ENCODE assay signal across 8 cellular contexts in the genomic region with DNA sequence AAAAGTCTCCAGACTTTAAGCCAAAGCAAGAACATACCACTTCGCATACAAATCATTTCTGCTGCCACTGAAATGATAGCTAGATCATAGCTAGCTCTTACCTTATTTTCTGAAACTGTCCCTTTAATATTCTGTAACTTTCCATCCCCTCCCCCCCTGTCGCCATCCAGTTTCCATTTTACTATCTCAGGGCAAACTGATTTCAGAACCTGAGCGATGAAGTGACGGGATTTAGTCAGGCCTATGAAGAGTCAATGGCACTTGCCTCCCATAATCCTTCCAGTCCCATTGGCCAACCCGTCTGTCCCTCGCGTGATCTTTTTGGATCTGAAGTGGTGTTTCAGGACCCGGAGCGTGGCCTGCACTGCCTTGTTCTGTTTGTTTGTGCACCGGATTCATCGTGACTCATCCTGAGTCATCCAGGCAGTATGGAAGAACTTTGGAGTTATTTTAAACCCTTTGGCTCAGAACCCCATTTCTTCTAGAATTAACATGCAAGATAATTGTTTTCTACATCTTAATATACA.
A peak's percentile ranks its signal among the peaks of the same experiment; 100 is the strongest.
DNase-seq lines count a peak whose midpoint lies in the region; ATAC-seq, FAIRE-seq and TF ChIP-seq lines count a peak whose summit lies in the region.

No MANE protein-coding gene starts in this region.

- no peaks in the 10 kb centered on the region for H4K20me1 ChIP-seq in OCI-LY1 (ENCODE audit: insufficient read depth, low read length)

- H3K27me3 ChIP-seq in OCI-LY1 (ENCODE audit: insufficient read depth, low read length) (no peaks in the 10 kb centered on the region), adipocyte (replicated peaks; ENCODE audit: control insufficient read depth, insufficient read depth, low read length) (no peaks in the 10 kb centered on the region)

- H3F3A ChIP-seq in OCI-LY1 (ENCODE audit: insufficient read depth, low read length): no peaks in the 10 kb centered on the region

- peaks cover 23% of the 10 kb centered on the region for H3K79me2 ChIP-seq in OCI-LY1 (ENCODE audit: insufficient read depth, low read length)

- H3K27ac ChIP-seq in OCI-LY1 (ENCODE audit: low read depth, low read length, poor library complexity, severe bottlenecking): peak overlapping the region; percentile 86

- no peak overlapping the region for H3K4me3 ChIP-seq in OCI-LY1 (ENCODE audit: low read depth, low read length, poor library complexity, severe bottlenecking)
- peak overlapping the region; percentile 16 for H3K4me3 ChIP-seq in adipocyte (ENCODE audit: low read length)

- H3K4me2 ChIP-seq in OCI-LY1 (ENCODE audit: low read length): no peak overlapping the region

- H3K9ac ChIP-seq in OCI-LY1 (ENCODE audit: low read length): no peak overlapping the region
- peak overlapping the region; percentile 76 for H3K9ac ChIP-seq in adipocyte (ENCODE audit: low read length)

- H3K36me3 ChIP-seq in OCI-LY1 (ENCODE audit: insufficient read depth, low read length): peaks cover 98% of the 10 kb centered on the region
- peaks cover 3% of the 10 kb centered on the region for H3K36me3 ChIP-seq in adipocyte (ENCODE audit: control insufficient read depth, insufficient read depth, low read length, severe bottlenecking)

- H2AFZ ChIP-seq in OCI-LY1 (ENCODE audit: low read length): no peak overlapping the region

- TF ChIP-seq CTCF in OCI-LY1 (IDR thresholded peaks at IDR 0.05; ENCODE audit: low read length) (no peak), D721Med (IDR thresholded peaks at IDR 0.05; ENCODE audit: insufficient read depth, missing control alignments) (no peak)

- no peak for FAIRE-seq in D721Med (lab: Jason Lieb, UNC)

- H3K9me2 ChIP-seq in OCI-LY1 (ENCODE audit: low read depth, low read length): no peaks in the 10 kb centered on the region

- H3K4me1 ChIP-seq in OCI-LY1 (ENCODE audit: insufficient read depth, low read length, severe bottlenecking): peaks cover 45% of the 10 kb centered on the region
- peaks cover 51% of the 10 kb centered on the region for H3K4me1 ChIP-seq in adipocyte (ENCODE audit: control insufficient read depth, insufficient read depth, low read length)

- ATAC-seq in HG02938 (IDR thresholded peaks at IDR 0.05; ENCODE audit: unreplicated experiment): no peak

- H3K9me3 ChIP-seq in OCI-LY1 (ENCODE audit: low read length) (peaks cover 3% of the 10 kb centered on the region), adipocyte (ENCODE audit: control insufficient read depth, low read length) (no peaks in the 10 kb centered on the region)

- peak; percentile 90 for DNase-seq in AG20443 (ENCODE audit: low spot score)
- DNase-seq in adipocyte (ENCODE audit: low read depth): peak; percentile 96
- peak; percentile 98 for DNase-seq in iris pigment epithelial cell (ENCODE audit: low read depth)
- DNase-seq in stimulated activated CD4-positive, alpha-beta T cell treated with anti-CD3 and anti-CD28 coated beads, Interleukin-4, amount 100 ng/mL, for 24 hours: peak; percentile 68
- DNase-seq in D721Med (ENCODE audit: insufficient read length, low spot score): no peak
- DNase-seq in NK-92 treated with Interleukin-12 subunit alpha and Interleukin-12 subunit beta, amount 100 ng/mL, for 24 hours (lab: John Stamatoyannopoulos, UW): no peak

Comparison
In these comparisons a context has a peak if more than half of its experiments do, and no peak if none do; other contexts are left out.
1. DNase-seq: peak in AG20443 (single experiment), adipocyte (single experiment), iris pigment epithelial cell (single experiment) and stimulated activated CD4-positive, alpha-beta T cell treated with anti-CD3 and anti-CD28 coated beads, Interleukin-4, amount 100 ng/mL, for 24 hours (single experiment); none in D721Med (single experiment) and NK-92 treated with Interleukin-12 subunit alpha and Interleukin-12 subunit beta, amount 100 ng/mL, for 24 hours (single experiment).